ENCODE assay signal across 8 cellular contexts in genomic region chr2:50491541-50492114, GRCh38.
DNase-seq lines count a peak whose midpoint lies in the region; ATAC-seq, FAIRE-seq and TF ChIP-seq lines count a peak whose summit lies in the region.

No MANE protein-coding gene starts in this region.

- peak overlapping the region; percentile 50; the same call in 1 of the 2 replicates for H3K4me3 ChIP-seq in BE2C (ENCODE audit: low read depth, low read length)
- H3K4me3 ChIP-seq in heart left ventricle, result peak overlapping the region in 2 of 12 donors; percentile 35 to 44

- peak; percentile 67 for ATAC-seq in HG02623 (IDR thresholded peaks at IDR 0.05; ENCODE audit: unreplicated experiment)
- peak in 3 of 4 donors; percentile 78 to 91 (median 79) for ATAC-seq in heart left ventricle
- ATAC-seq in sciatic nerve, result peak; percentile 80

- WGBS in heart left ventricle, 4 donors, result 34 to 52% (median 47%) methylated on average over 1 of the region's 1 CpG

- H3K27ac ChIP-seq in VCaP (no peak overlapping the region), heart left ventricle (no peak overlapping the region)

- no peaks in the 10 kb centered on the region for H3K4me1 ChIP-seq in BE2C
- H3K4me1 ChIP-seq in heart left ventricle, result peaks cover 0 to 13% (median 6%) of the 10 kb centered on the region in 12 donors

- FAIRE-seq in GM12892 (lab: Jason Lieb, UNC), result peak; percentile 57

- DNase-seq in BE2C (peak; percentile 7), GM12892 (ENCODE audit: insufficient read length) (no peak), NAMALWA (ENCODE audit: low spot score) (peak; percentile 61), heart left ventricle (peak in 1 of 5 donors; percentile 10), sciatic nerve (ENCODE audit: low spot score) (no peak), GF-D8 (lab: John Stamatoyannopoulos, UW) (no peak)

- no peaks in the 10 kb centered on the region for H3K9me3 ChIP-seq in BE2C
- no peaks in the 10 kb centered on the region for H3K9me3 ChIP-seq in heart left ventricle

- TF ChIP-seq CTCF in BE2C (IDR thresholded peaks at IDR 0.05; ENCODE audit: low read depth, low read length) (peak; percentile 56), VCaP (conservative IDR thresholded peaks at IDR 0.05) (peak; percentile 84), heart left ventricle (IDR thresholded peaks at IDR 0.05) (peak; percentile 36 to 73 (median 56))

- TF ChIP-seq POLR2A in GM12892 (IDR thresholded peaks at IDR 0.05; ENCODE audit: low read depth, low read length) (no peak), heart left ventricle (IDR thresholded peaks at IDR 0.05) (no peak)

- intact Hi-C loops in heart left ventricle (cut with DNase I), result loop anchor here in 5 of 10 donors (5.0 to 10.0 kb wide), 4 partner anchors 869 to 1889 kb away; no protein-coding TSS in a partner anchor
- intact Hi-C loops in sciatic nerve (cut with DNase I), result no loop called here

- no peaks in the 10 kb centered on the region for H3K27me3 ChIP-seq in BE2C
- peaks cover 0 to 15% (median 0%) of the 10 kb centered on the region in 9 donors for H3K27me3 ChIP-seq in heart left ventricle

- H3K36me3 ChIP-seq in BE2C, result no peaks in the 10 kb centered on the region
- no peaks in the 10 kb centered on the region for H3K36me3 ChIP-seq in heart left ventricle

Comparison
In these comparisons a context has a peak if more than half of its experiments do, and no peak if none do; other contexts are left out.
1. DNase-seq: peak in BE2C (single experiment) and NAMALWA (single experiment); none in GM12892 (single experiment), sciatic nerve (single experiment) and GF-D8 (single experiment).
2. Peak in every context shown above with its lines, with median percentiles within 50 percentile points of each other: CTCF ChIP-seq and ATAC-seq.